ENCODE assay signal across 2 cellular contexts in the genomic region with DNA sequence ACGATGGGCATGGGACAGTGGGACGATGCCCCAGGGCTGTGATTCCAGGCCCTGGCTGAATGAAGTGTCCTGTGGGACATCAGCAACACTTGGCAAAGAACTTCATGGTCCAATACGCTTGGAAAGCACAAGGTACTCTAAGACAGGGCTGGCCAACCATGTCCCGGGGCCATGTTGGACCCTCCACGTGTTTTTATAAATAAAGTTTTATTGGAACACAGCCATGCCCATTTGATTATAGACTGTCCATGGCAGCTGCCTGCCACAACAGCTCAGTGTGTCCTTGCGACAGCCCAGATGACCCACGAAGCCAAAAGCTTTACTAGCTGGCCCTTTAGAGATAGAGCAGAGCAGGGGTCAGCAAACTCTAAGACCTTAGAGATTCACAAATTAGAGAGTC.
A peak's percentile ranks its signal among the peaks of the same experiment; 100 is the strongest.
TF ChIP-seq lines count a peak whose summit lies in the region.

No MANE protein-coding gene starts in this region.

TF ChIP-seq in GM12878, 131 proteins besides CTCF, POLR2A, EP300 and RAD21:
- no peak for TF ChIP-seq FOXM1 (IDR thresholded peaks at IDR 0.05; ENCODE audit: low read depth, low read length)
- no peak for TF ChIP-seq BHLHE40 (IDR thresholded peaks at IDR 0.05; ENCODE audit: borderline replicate concordance in 1 of 2, low read depth in 2 of 2, low read length in 1 of 2)
- TF ChIP-seq ZBTB40 (IDR thresholded peaks at IDR 0.05; ENCODE audit: borderline replicate concordance), result 0 out of 2 replicates have a peak, but pooled peaks have one; percentile 42
TF ChIP-seq in GM12878: peak in this region for 1.

TF ChIP-seq in H1, 55 proteins besides CTCF, POLR2A, EP300 and RAD21:
- TF ChIP-seq FOSL1 (IDR thresholded peaks at IDR 0.05; ENCODE audit: insufficient read depth, low read depth, low read length), result no peak
- no peak for TF ChIP-seq SP1 (IDR thresholded peaks at IDR 0.05; ENCODE audit: low read depth, low read length)
- TF ChIP-seq TAF1 (IDR thresholded peaks at IDR 0.05; ENCODE audit: low read depth, low read length), result no peak
- TF ChIP-seq, protein P1, sequence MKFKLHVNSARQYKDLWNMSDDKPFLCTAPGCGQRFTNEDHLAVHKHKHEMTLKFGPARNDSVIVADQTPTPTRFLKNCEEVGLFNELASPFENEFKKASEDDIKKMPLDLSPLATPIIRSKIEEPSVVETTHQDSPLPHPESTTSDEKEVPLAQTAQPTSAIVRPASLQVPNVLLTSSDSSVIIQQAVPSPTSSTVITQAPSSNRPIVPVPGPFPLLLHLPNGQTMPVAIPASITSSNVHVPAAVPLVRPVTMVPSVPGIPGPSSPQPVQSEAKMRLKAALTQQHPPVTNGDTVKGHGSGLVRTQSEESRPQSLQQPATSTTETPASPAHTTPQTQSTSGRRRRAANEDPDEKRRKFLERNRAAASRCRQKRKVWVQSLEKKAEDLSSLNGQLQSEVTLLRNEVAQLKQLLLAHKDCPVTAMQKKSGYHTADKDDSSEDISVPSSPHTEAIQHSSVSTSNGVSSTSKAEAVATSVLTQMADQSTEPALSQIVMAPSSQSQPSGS (IDR thresholded peaks at IDR 0.05; ENCODE audit: low read length), result no peak
- no peak for TF ChIP-seq CEBPB (IDR thresholded peaks at IDR 0.05; ENCODE audit: low read depth, low read length)
- TF ChIP-seq SRF (IDR thresholded peaks at IDR 0.05; ENCODE audit: low read depth, low read length), result no peak
- no peak for TF ChIP-seq ATF3 (IDR thresholded peaks at IDR 0.05; ENCODE audit: insufficient read depth, low read depth, low read length)
- no peak for TF ChIP-seq BRCA1 (IDR thresholded peaks at IDR 0.05; ENCODE audit: low read depth, low read length)
- TF ChIP-seq SIN3A (conservative IDR thresholded peaks at IDR 0.05 in 1 of 2, IDR thresholded peaks at IDR 0.05 in 1 of 2; ENCODE audit: low read depth in 1 of 2, low read length in 2 of 2), result no peak
- TF ChIP-seq GABPA (IDR thresholded peaks at IDR 0.05; ENCODE audit: borderline replicate concordance, insufficient read depth, low read length), result no peak
- TF ChIP-seq CBX5 (IDR thresholded peaks at IDR 0.05; ENCODE audit: low read depth, low read length), result no peak
- TF ChIP-seq CREB1 (IDR thresholded peaks at IDR 0.05), result no peak
- TF ChIP-seq TEAD4 (IDR thresholded peaks at IDR 0.05; ENCODE audit: low read depth, low read length), result no peak
- TF ChIP-seq RFX5 (IDR thresholded peaks at IDR 0.05; ENCODE audit: borderline replicate concordance, low read depth, low read length), result no peak
- no peak for TF ChIP-seq POLR2AphosphoS5 (IDR thresholded peaks at IDR 0.05; ENCODE audit: low read depth, low read length)
- TF ChIP-seq POU5F1 (IDR thresholded peaks at IDR 0.05; ENCODE audit: low read depth, low read length), result no peak
- TF ChIP-seq EZH2 (IDR thresholded peaks at IDR 0.05; ENCODE audit: low read depth, low read length, severe bottlenecking), result no peak
- TF ChIP-seq RNF2 (IDR thresholded peaks at IDR 0.05; ENCODE audit: borderline replicate concordance, low read depth, low read length, missing control alignments, poor library complexity, severe bottlenecking), result no peak
